Comparison of ENCODE assay signal across 8 cellular contexts in genomic region chr2:149587950-149588487, GRCh38. TPM values are rescaled to one million over a fixed set of nuclear protein-coding genes. Genes with fewer than 3 reads are reported as not detected.
DNase-seq lines count a peak whose midpoint lies in the region; ATAC-seq, FAIRE-seq and TF ChIP-seq lines count a peak whose summit lies in the region.

No MANE protein-coding gene starts in this region.

- H3K27ac ChIP-seq in SU-DHL-6 (ENCODE audit: low read depth, low read length) (no peak overlapping the region), hepatocyte (peak overlapping the region; percentile 58), stomach (peak overlapping the region; percentile 91 to 98 (median 96))

- H3K4me1 ChIP-seq in hepatocyte (ENCODE audit: insufficient read depth) = peaks cover 13% of the 10 kb centered on the region
- H3K4me1 ChIP-seq in stomach = peaks cover 18 to 44% (median 36%) of the 10 kb centered on the region in 4 donors

- TF ChIP-seq EP300 in stomach (IDR thresholded peaks at IDR 0.05) = no peak

- no peak for FAIRE-seq in frontal cortex (lab: Jason Lieb, UNC)

- H3K79me2 ChIP-seq in SU-DHL-6 (ENCODE audit: insufficient read depth, low read length) (peaks cover 44% of the 10 kb centered on the region), hepatocyte (peaks cover 48% of the 10 kb centered on the region)

- H3K9me3 ChIP-seq in SU-DHL-6 (ENCODE audit: insufficient read depth, low read length) = no peaks in the 10 kb centered on the region
- no peaks in the 10 kb centered on the region for H3K9me3 ChIP-seq in hepatocyte (ENCODE audit: low read depth)
- H3K9me3 ChIP-seq in stomach = no peaks in the 10 kb centered on the region

- peaks cover 9% of the 10 kb centered on the region; the same call in 1 of the 2 replicates for H4K20me1 ChIP-seq in SU-DHL-6 (ENCODE audit: low read depth, low read length)
- peaks cover 18% of the 10 kb centered on the region for H4K20me1 ChIP-seq in hepatocyte (ENCODE audit: insufficient read depth, poor library complexity, severe bottlenecking)

- peak overlapping the region; percentile 97 for H2AFZ ChIP-seq in SU-DHL-6 (ENCODE audit: low read depth, low read length, severe bottlenecking)
- H2AFZ ChIP-seq in hepatocyte = peak overlapping the region; percentile 71

- peak; percentile 37 for DNase-seq in NCI-H2227 (lab: John Stamatoyannopoulos, UW; ENCODE audit: unreplicated experiment)
- no peak for DNase-seq in NCI-H2227 treated with DMSO at 0.1 percent for 48 hours (lab: John Stamatoyannopoulos, UW)
- no peak for DNase-seq in hepatocyte (ENCODE audit: low spot score)
- no peak for DNase-seq in stomach
- no peak for DNase-seq in frontal cortex (ENCODE audit: low spot score in 2 of 2)
- no peak for DNase-seq in glomerular visceral epithelial cell (ENCODE audit: extremely low spot score)

- TF ChIP-seq POLR2A in stomach (IDR thresholded peaks at IDR 0.05) = no peak

- H3K27me3 ChIP-seq in SU-DHL-6 (ENCODE audit: low read length) (no peaks in the 10 kb centered on the region), hepatocyte (no peaks in the 10 kb centered on the region), stomach (no peaks in the 10 kb centered on the region)

- no peaks in the 10 kb centered on the region for H3K9me2 ChIP-seq in SU-DHL-6 (replicated peaks; ENCODE audit: insufficient read depth, low read length)
- H3K9me2 ChIP-seq in hepatocyte (replicated peaks; ENCODE audit: insufficient read depth) = no peaks in the 10 kb centered on the region

- intact Hi-C loops in stomach (cut with DNase I; ENCODE audit: low total_unique reads) = no loop called here

- 57% methylated on average over 10 of the region's 10 CpGs for WGBS in hepatocyte (ENCODE audit: low lambda C conversion rate, missing lambda C conversion rate)
- WGBS in stomach, 5 donors = 43 to 56% (median 54%) methylated on average over 10 of the region's 10 CpGs

- H3F3A ChIP-seq in SU-DHL-6 (ENCODE audit: insufficient read depth) = peaks cover 3% of the 10 kb centered on the region; the same call in 1 of the 2 replicates

- peak overlapping the region; percentile 96 for H3K4me3 ChIP-seq in SU-DHL-6 (ENCODE audit: insufficient read depth, low read length, poor library complexity, severe bottlenecking)
- H3K4me3 ChIP-seq in hepatocyte = peak overlapping the region; percentile 16
- H3K4me3 ChIP-seq in stomach = peak overlapping the region; percentile 53 to 76 (median 66)

- H3K9ac ChIP-seq in SU-DHL-6 (ENCODE audit: low read length) = peak overlapping the region; percentile 94

- ATAC-seq in HG02870 (IDR thresholded peaks at IDR 0.05; ENCODE audit: unreplicated experiment) = peak; percentile 28

- H3K4me2 ChIP-seq in SU-DHL-6 (ENCODE audit: low read depth, low read length, poor library complexity, severe bottlenecking) (peak overlapping the region; percentile 99), hepatocyte (peak overlapping the region; percentile 68)

- peaks cover 37% of the 10 kb centered on the region for H3K36me3 ChIP-seq in SU-DHL-6 (ENCODE audit: low read length)
- H3K36me3 ChIP-seq in hepatocyte (replicated peaks; ENCODE audit: insufficient read depth, low read depth) = no peaks in the 10 kb centered on the region
- H3K36me3 ChIP-seq in stomach = peaks cover 0 to 12% (median 3%) of the 10 kb centered on the region in 4 donors

- TF ChIP-seq CTCF in SU-DHL-6 (IDR thresholded peaks at IDR 0.05; ENCODE audit: insufficient read depth, low read length, poor library complexity, severe bottlenecking) (no peak), hepatocyte (IDR thresholded peaks at IDR 0.05; ENCODE audit: poor library complexity) (no peak), stomach (IDR thresholded peaks at IDR 0.05) (no peak)

RNA-seq across cellular contexts. Expression of gene MMADHC, which starts 0.4 kb away (rescaled TPM):
- total RNA-seq in hepatocyte = 156 and 158 TPM in 2 replicates
- 134 and 138 TPM in 2 replicates for polyA plus RNA-seq in hepatocyte
- 100 to 1,000 TPM in 1 of 5 donors, 10 to 100 TPM in 4; 34.1 to 129 (median 61.8) TPM for total RNA-seq in stomach
- 100 to 1,000 TPM in 1 of 3 donors, 10 to 100 TPM in 2; 64.2 to 116 (median 82.7) TPM for polyA plus RNA-seq in stomach
- total RNA-seq in frontal cortex = 147 TPM

Comparison
In these comparisons a context has a peak if more than half of its experiments do, and no peak if none do; other contexts are left out.
1. H3K4me3 ChIP-seq: peak in every context shown above with its lines; median percentile 96 in SU-DHL-6; 66 in stomach; 16 in hepatocyte.